ENCODE assay signal across 17 cellular contexts in the genomic region with DNA sequence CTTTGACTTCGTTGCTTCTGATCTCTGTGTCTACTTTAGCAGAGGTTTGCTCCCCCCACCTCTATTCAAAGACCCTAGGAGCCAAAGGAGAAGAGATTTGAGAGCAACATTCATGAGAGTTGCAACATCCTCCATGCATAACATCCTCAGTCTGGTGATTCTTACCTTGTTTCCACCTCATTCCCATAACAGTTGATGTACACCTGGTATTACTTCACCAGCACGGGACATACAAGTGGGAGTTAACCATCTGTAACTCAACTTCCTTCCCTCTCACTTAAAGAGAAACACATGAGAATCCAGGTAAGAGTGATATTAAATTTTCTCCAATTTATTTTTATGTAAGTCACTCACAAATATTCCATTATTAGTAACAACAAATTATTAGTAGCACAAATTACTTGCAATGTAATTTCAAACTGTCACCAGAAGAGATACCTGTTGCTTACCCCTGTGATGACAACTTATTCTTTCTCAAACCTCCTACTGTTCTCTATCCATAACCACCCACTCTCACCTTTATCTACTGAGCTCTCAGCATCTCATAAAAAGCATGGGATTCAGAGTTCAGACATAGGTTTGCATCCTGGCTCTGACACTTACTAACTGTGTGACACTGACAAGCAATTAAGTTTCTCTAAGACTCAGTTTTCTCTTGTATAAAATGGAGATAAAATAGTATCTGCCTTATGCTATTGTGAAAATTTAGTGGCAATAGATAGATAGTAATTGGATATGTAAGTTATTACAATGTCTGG.
"Had no signal": no experiment of that assay in that cellular context is flagged by ENCODE, and none has a peak within 500 bp of the region (broad histone marks: within the 10 kb centered on the region; RNA-seq: fewer than 3 reads in every experiment).

No MANE protein-coding gene starts in this region.

- DNase-seq: activated CD4-positive, alpha-beta T cell treated with anti-CD3 and anti-CD28 coated beads, Interleukin-2, amount 50 U/mL, for 4 hours; activated CD8-positive, alpha-beta memory T cell treated with anti-CD3 and anti-CD28 coated beads for 24 hours; activated CD8-positive, alpha-beta memory T cell treated with anti-CD3 and anti-CD28 coated beads, Interleukin-2, amount 50 U/mL, for 4 hours; activated naive CD4-positive, alpha-beta T cell; activated T-cell treated with anti-CD3 and anti-CD28 coated beads, Interleukin-2, amount 50 U/mL, for 24 hours; adrenal gland; brain microvascular endothelial cell; dorsolateral prefrontal cortex; mesenchymal stem cell; pancreas; sigmoid colon; stimulated activated CD4-positive, alpha-beta T cell treated with anti-CD3 and anti-CD28 coated beads, Interleukin-15, amount 100 ng/mL, for 24 hours; T-helper 1 cell; transverse colon had no signal

- H3K9me3 ChIP-seq: adrenal gland, ascending aorta, pancreas, sigmoid colon, transverse colon had no signal

- H3K4me1 ChIP-seq: adrenal gland, ascending aorta, pancreas, sigmoid colon, transverse colon had no signal

- H3K36me3 ChIP-seq: adrenal gland, ascending aorta, brain microvascular endothelial cell, pancreas, sigmoid colon, transverse colon had no signal

- H3K27me3 ChIP-seq: adrenal gland, ascending aorta, brain microvascular endothelial cell, dorsolateral prefrontal cortex, pancreas, sigmoid colon, transverse colon had no signal

- FAIRE-seq: colon, pancreas had no signal

- H3K27ac ChIP-seq: adrenal gland, ascending aorta, brain microvascular endothelial cell, dorsolateral prefrontal cortex, pancreas, sigmoid colon, transverse colon had no signal

- H3K4me3 ChIP-seq: adrenal gland, ascending aorta, dorsolateral prefrontal cortex, pancreas, sigmoid colon, smooth muscle cell, transverse colon had no signal
